ENCODE assay signal across 1 cellular context in genomic region chr17:83099570-83100181, GRCh38.
TF ChIP-seq lines count a peak whose summit lies in the region.

No MANE protein-coding gene starts in this region.

TF ChIP-seq in SK-N-SH, 30 proteins besides CTCF, POLR2A, EP300 and RAD21 (continued from another document):
- TF ChIP-seq FOSL2 (IDR thresholded peaks at IDR 0.05; ENCODE audit: borderline replicate concordance, low read depth) = no peak
- no peak for TF ChIP-seq MXI1 (IDR thresholded peaks at IDR 0.05; ENCODE audit: low read depth, low read length)
- no peak for TF ChIP-seq EZH2phosphoT487 (IDR thresholded peaks at IDR 0.05; ENCODE audit: borderline replicate concordance, low read depth)
- TF ChIP-seq USF1 (IDR thresholded peaks at IDR 0.05; ENCODE audit: borderline replicate concordance, low read depth) = no peak
